Comparison of ENCODE assay signal across 21 cellular contexts in genomic region chr4:139582044-139582443, GRCh38. TPM values are rescaled to one million over a fixed set of nuclear protein-coding genes. Genes with fewer than 3 reads are reported as not detected.
DNase-seq lines count a peak whose midpoint lies in the region; ATAC-seq and TF ChIP-seq lines count a peak whose summit lies in the region.
"Had no signal": no experiment of that assay in that cellular context is flagged by ENCODE, and none has a peak within 500 bp of the region (broad histone marks: within the 10 kb centered on the region; RNA-seq: fewer than 3 reads in every experiment).

No MANE protein-coding gene starts in this region.

- H2BK20ac ChIP-seq in IMR-90 (ENCODE audit: low read depth, low read length) = no peak overlapping the region

- no peaks in the 10 kb centered on the region for H3K9me1 ChIP-seq in IMR-90 (ENCODE audit: insufficient read depth, low read length)

- H3K4me3 ChIP-seq in AG04449 (ENCODE audit: low read depth, low read length) (no peak overlapping the region), IMR-90 (ENCODE audit: insufficient read depth, low read depth, low read length) (no peak overlapping the region), adipocyte (ENCODE audit: low read length) (no peak overlapping the region)
- H3K4me3 ChIP-seq: body of pancreas, dorsolateral prefrontal cortex, right atrium auricular region, upper lobe of right lung had no signal

- H4K20me1 ChIP-seq in IMR-90 (ENCODE audit: insufficient read depth, low read length) = no peaks in the 10 kb centered on the region

- WGBS in IMR-90 (ENCODE audit: extremely low coverage in 2 of 2, insufficient read length in 1 of 2), 2 experiments = no CpG with 5 or more reads among the region's 4 CpGs

- no peak for TF ChIP-seq POLR2A in IMR-90 (IDR thresholded peaks at IDR 0.05; ENCODE audit: low read depth, low read length)

- H3K79me1 ChIP-seq in IMR-90 (ENCODE audit: low read depth in 1 of 2, low read length in 2 of 2) = no peaks in the 10 kb centered on the region

- no peak overlapping the region for H4K91ac ChIP-seq in IMR-90 (ENCODE audit: insufficient read depth, low read depth, low read length)

- in situ Hi-C loops in IMR-90 (cut with MboI; ENCODE audit: low sequenced_read_pairs) = no loop called here

- no peak overlapping the region for H3K4ac ChIP-seq in IMR-90 (ENCODE audit: low read depth, low read length)

- H3K27me3 ChIP-seq in IMR-90 (ENCODE audit: control insufficient read depth, insufficient read depth, low read length) (peaks cover 5% of the 10 kb centered on the region), adipocyte (replicated peaks; ENCODE audit: control insufficient read depth, insufficient read depth, low read length) (no peaks in the 10 kb centered on the region)
- H3K27me3 ChIP-seq: body of pancreas, dorsolateral prefrontal cortex, right atrium auricular region, upper lobe of right lung had no signal

- no peak overlapping the region for H4K8ac ChIP-seq in IMR-90 (ENCODE audit: low read depth in 2 of 2, low read length in 2 of 2)

- H2BK5ac ChIP-seq in IMR-90 (ENCODE audit: low read depth, low read length, poor library complexity, severe bottlenecking) = no peak overlapping the region

- H2BK120ac ChIP-seq in IMR-90 (ENCODE audit: low read depth, low read length) = no peak overlapping the region

- TF ChIP-seq RAD21 in IMR-90 (IDR thresholded peaks at IDR 0.05; ENCODE audit: low read length) = peak; percentile 21

- H3K4me2 ChIP-seq in IMR-90 (ENCODE audit: low read depth, low read length) = no peak overlapping the region

- no peak overlapping the region for H3K14ac ChIP-seq in IMR-90 (replicated peaks; ENCODE audit: low read depth, low read length)

- H3K9me3 ChIP-seq in IMR-90 (ENCODE audit: control insufficient read depth, insufficient read depth, low read length) (no peaks in the 10 kb centered on the region), adipocyte (ENCODE audit: control insufficient read depth, low read length) (no peaks in the 10 kb centered on the region)
- H3K9me3 ChIP-seq: body of pancreas, right atrium auricular region, upper lobe of right lung had no signal

- H3K56ac ChIP-seq in IMR-90 (ENCODE audit: extremely low read depth, insufficient read depth, low read length) = no peak overlapping the region

- CTCF ChIA-PET in AG04449 (lab: Yijun Ruan, JAX) (interaction anchor here (0.9 to 6.5 kb wide), 9 partner anchors 11 to 77 kb away, joined by 3 to 51 read pairs (median 6); no protein-coding TSS in a partner anchor), IMR-90 (lab: Yijun Ruan, JAX) (interaction anchor here (1.1 kb wide), 1 partner anchor 333 kb away, joined by 3 read pairs; no protein-coding TSS in a partner anchor)

- H3K4me1 ChIP-seq in IMR-90 (ENCODE audit: control insufficient read depth, insufficient read depth, low read length) = no peaks in the 10 kb centered on the region
- peaks cover 15% of the 10 kb centered on the region for H3K4me1 ChIP-seq in adipocyte (ENCODE audit: control insufficient read depth, insufficient read depth, low read length)
- H3K4me1 ChIP-seq: body of pancreas, right atrium auricular region, upper lobe of right lung had no signal

- BruUV-seq in IMR-90 (replicated peaks; lab: Mats Ljungman, UMichigan) = no TSS peak

- no peak overlapping the region for H3K9ac ChIP-seq in IMR-90 (ENCODE audit: low read depth, low read length)
- H3K9ac ChIP-seq in adipocyte (ENCODE audit: low read length) = no peak overlapping the region

- ATAC-seq in IMR-90 (ENCODE audit: low read depth) = peak; percentile 79
- ATAC-seq in HG02973 (IDR thresholded peaks at IDR 0.05; ENCODE audit: unreplicated experiment) = no peak
- no peak for ATAC-seq in sciatic nerve
- ATAC-seq: activated naive CD4-positive, alpha-beta T cell treated with anti-CD3 and anti-CD28 coated beads, Interleukin-2, amount 50 U/mL, for 72 hours; activated T-cell treated with anti-CD3 and anti-CD28 coated beads, Interleukin-2, amount 50 U/mL, for 4 hours; body of pancreas; HepG2; stimulated activated naive CD8-positive, alpha-beta T cell treated with anti-CD3 and anti-CD28 coated beads, Interleukin-15, amount 100 ng/mL, for 72 hours; T-cell; upper lobe of right lung had no signal

- POLR2A ChIA-PET in AG04449 (lab: Yijun Ruan, JAX) = no interaction called here
- POLR2A ChIA-PET in IMR-90 (lab: Charles Lee; ENCODE audit: unreplicated experiment) = no interaction called here

- TF ChIP-seq CTCF in AG04449 (IDR thresholded peaks at IDR 0.05; ENCODE audit: insufficient read depth, low read length, missing control alignments) = peak; percentile 3
- TF ChIP-seq CTCF in IMR-90 (conservative IDR thresholded peaks at IDR 0.05; ENCODE audit: low read depth, low read length) = peak; percentile 39

- dilution Hi-C loops in IMR-90 (cut with HindIII; ENCODE audit: low sequenced_read_pairs, unreplicated experiment) = no loop called here

- intact Hi-C loops in IMR-90 (cut with micrococcal nuclease) (loop anchor here (2.0 kb wide), 1 partner anchor 69 kb away; no protein-coding TSS in a partner anchor), sciatic nerve (cut with DNase I) (no loop called here)

- no peak overlapping the region for H3K23ac ChIP-seq in IMR-90 (ENCODE audit: low read depth, low read length)

- no peak overlapping the region for H4K5ac ChIP-seq in IMR-90 (ENCODE audit: low read depth, low read length)

- no peak for DNase-seq in AG04449 (ENCODE audit: low read depth, low spot score)
- DNase-seq in IMR-90 = peak; percentile 61
- DNase-seq in adipocyte (ENCODE audit: low read depth) = peak; percentile 48
- DNase-seq in left kidney (ENCODE audit: low read depth, low spot score) = peak; percentile 22
- DNase-seq in stimulated activated CD8-positive, alpha-beta memory T cell treated with anti-CD3 and anti-CD28 coated beads, Interleukin-4, amount 100 ng/mL, for 48 hours = no peak
- DNase-seq in sciatic nerve (ENCODE audit: low spot score) = no peak
- no peak for DNase-seq in hippocampal formation (lab: John Stamatoyannopoulos, UW)
- DNase-seq: activated CD4-positive, alpha-beta memory T cell treated with anti-CD3 and anti-CD28 coated beads for 36 hours; activated T-cell treated with anti-CD3 and anti-CD28 coated beads, Interleukin-2, amount 50 U/mL, for 4 hours; body of pancreas; dorsolateral prefrontal cortex; NCI-H2081; NCI-H82; stimulated activated naive CD8-positive, alpha-beta T cell treated with anti-CD3 and anti-CD28 coated beads, Interleukin-15, amount 100 ng/mL, for 72 hours; T-cell; upper lobe of right lung had no signal

- no peak overlapping the region for H3K18ac ChIP-seq in IMR-90 (ENCODE audit: low read depth, low read length)

- no peak overlapping the region for H2AK9ac ChIP-seq in IMR-90 (replicated peaks; ENCODE audit: low read depth, low read length, poor library complexity)

- H3K27ac ChIP-seq in IMR-90 (ENCODE audit: insufficient read depth, low read length) = no peak overlapping the region
- H3K27ac ChIP-seq: body of pancreas, dorsolateral prefrontal cortex, right atrium auricular region, RWPE1, upper lobe of right lung had no signal

- no peak overlapping the region for H2BK15ac ChIP-seq in IMR-90 (ENCODE audit: low read depth, low read length)

- H3K36me3 ChIP-seq in IMR-90 (ENCODE audit: control insufficient read depth, insufficient read depth, low read length) (no peaks in the 10 kb centered on the region), adipocyte (ENCODE audit: control insufficient read depth, insufficient read depth, low read length, severe bottlenecking) (no peaks in the 10 kb centered on the region)
- H3K36me3 ChIP-seq: right atrium auricular region, upper lobe of right lung had no signal

- no peak overlapping the region for H2AK5ac ChIP-seq in IMR-90 (ENCODE audit: low read depth, low read length)

- H2AFZ ChIP-seq in IMR-90 (replicated peaks; ENCODE audit: low read length, poor library complexity) = no peak overlapping the region

TF ChIP-seq in IMR-90, 13 proteins besides CTCF, POLR2A, EP300 and RAD21:
- TF ChIP-seq RCOR1 (IDR thresholded peaks at IDR 0.05; ENCODE audit: insufficient replicate concordance, low read length) (no peak), RFX5 (IDR thresholded peaks at IDR 0.05; ENCODE audit: low read depth, low read length) (no peak), FOS (IDR thresholded peaks at IDR 0.05; ENCODE audit: low read depth, low read length) (no peak), MXI1 (IDR thresholded peaks at IDR 0.05; ENCODE audit: borderline replicate concordance, low read depth, low read length) (no peak), BHLHE40 (IDR thresholded peaks at IDR 0.05; ENCODE audit: low read depth, low read length) (no peak), CHD1 (IDR thresholded peaks at IDR 0.05; ENCODE audit: low read depth, low read length) (no peak), NFE2L2 (IDR thresholded peaks at IDR 0.05; ENCODE audit: low read depth, low read length) (no peak), MAZ (IDR thresholded peaks at IDR 0.05; ENCODE audit: borderline replicate concordance, low read depth, low read length) (no peak), USF2 (IDR thresholded peaks at IDR 0.05; ENCODE audit: low read depth, low read length) (no peak), CEBPB (IDR thresholded peaks at IDR 0.05; ENCODE audit: low read depth, low read length) (no peak), MAFK (IDR thresholded peaks at IDR 0.05; ENCODE audit: low read depth, low read length) (no peak), SMC3 (IDR thresholded peaks at IDR 0.05; ENCODE audit: low read depth, low read length) (no peak)
- TF ChIP-seq, protein P1, sequence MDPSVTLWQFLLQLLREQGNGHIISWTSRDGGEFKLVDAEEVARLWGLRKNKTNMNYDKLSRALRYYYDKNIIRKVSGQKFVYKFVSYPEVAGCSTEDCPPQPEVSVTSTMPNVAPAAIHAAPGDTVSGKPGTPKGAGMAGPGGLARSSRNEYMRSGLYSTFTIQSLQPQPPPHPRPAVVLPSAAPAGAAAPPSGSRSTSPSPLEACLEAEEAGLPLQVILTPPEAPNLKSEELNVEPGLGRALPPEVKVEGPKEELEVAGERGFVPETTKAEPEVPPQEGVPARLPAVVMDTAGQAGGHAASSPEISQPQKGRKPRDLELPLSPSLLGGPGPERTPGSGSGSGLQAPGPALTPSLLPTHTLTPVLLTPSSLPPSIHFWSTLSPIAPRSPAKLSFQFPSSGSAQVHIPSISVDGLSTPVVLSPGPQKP (IDR thresholded peaks at IDR 0.05; ENCODE audit: borderline replicate concordance, low read depth, low read length) = no peak

RNA-seq across cellular contexts. Expression of gene SETD7, which starts 26.0 kb away (rescaled TPM):
- total RNA-seq in IMR-90 (2012; rRNA removed) = 46.6 and 80.3 TPM in 2 replicates
- 13.8 and 17.0 TPM in 2 replicates for polyA plus RNA-seq in IMR-90 (2012; rRNA removed)
- 5.0 and 5.2 TPM in 2 replicates for polyA plus RNA-seq in IMR-90 (2012; cell fraction: cytosol; rRNA removed)
- polyA plus RNA-seq in IMR-90 (2012; cell fraction: nucleus; rRNA removed; ENCODE audit: low replicate concordance) = 2.4 and 9.0 TPM in 2 replicates
- total RNA-seq in sciatic nerve = 56.9 TPM

Comparison
In these comparisons a context has a peak if more than half of its experiments do, and no peak if none do; other contexts are left out.
1. DNase-seq: peak in IMR-90 (single experiment), adipocyte (single experiment) and left kidney (single experiment); none in AG04449 (single experiment), stimulated activated CD8-positive, alpha-beta memory T cell treated with anti-CD3 and anti-CD28 coated beads, Interleukin-4, amount 100 ng/mL, for 48 hours (single experiment), sciatic nerve (single experiment) and hippocampal formation (0 of 2).